In genomic region chr1:113605099-113605498, GRCh38 we compare ENCODE assay signal across 26 cellular contexts.
DNase-seq lines count a peak whose midpoint lies in the region; ATAC-seq and TF ChIP-seq lines count a peak whose summit lies in the region.
"Had no signal": no experiment of that assay in that cellular context is flagged by ENCODE, and none has a peak within 500 bp of the region (broad histone marks: within the 10 kb centered on the region; RNA-seq: fewer than 3 reads in every experiment).

No MANE protein-coding gene starts in this region.

- peaks cover 2% of the 10 kb centered on the region for H3K4me1 Mint-ChIP-seq in glutamatergic neuron (ENCODE audit: low read depth, unreplicated experiment)
- H3K4me1 Mint-ChIP-seq: B cell had no signal

- H3K9me3 Mint-ChIP-seq in glutamatergic neuron (ENCODE audit: unreplicated experiment), result no peaks in the 10 kb centered on the region
- H3K9me3 Mint-ChIP-seq: HFFc6 had no signal

- no peak for ATAC-seq in GM21381 (IDR thresholded peaks at IDR 0.05; ENCODE audit: unreplicated experiment)
- ATAC-seq: CD8-positive, alpha-beta T cell; Right ventricle myocardium inferior had no signal

- H3K4me3 ChIP-seq in fibroblast of mammary gland (ENCODE audit: control insufficient read depth, low read depth, low read length), result no peak overlapping the region
- H3K4me3 ChIP-seq: HAP-1, PC-9, SJCRH30 had no signal

- no peak overlapping the region for H3K4me3 Mint-ChIP-seq in glutamatergic neuron (ENCODE audit: unreplicated experiment)
- H3K4me3 Mint-ChIP-seq: B cell; CD8-positive, alpha-beta T cell; HFFc6; T-helper 2 cell treated with Interferon-gamma antibody and Interleukin-4, amounts not matched to agents 5 μg/mL and 100 μg/mL, for 36 hours had no signal

- no peak overlapping the region for H3K27ac Mint-ChIP-seq in glutamatergic neuron (ENCODE audit: unreplicated experiment)
- H3K27ac Mint-ChIP-seq: B cell; CD8-positive, alpha-beta T cell; HFFc6; T-helper 2 cell treated with Interferon-gamma antibody and Interleukin-4, amounts not matched to agents 5 μg/mL and 100 μg/mL, for 36 hours had no signal

- TF ChIP-seq CTCF in fibroblast of mammary gland (conservative IDR thresholded peaks at IDR 0.05; ENCODE audit: control insufficient read depth, insufficient read depth, low read depth, low read length) (no peak), glutamatergic neuron (IDR thresholded peaks at IDR 0.05; ENCODE audit: partially characterized antibody, unreplicated experiment) (no peak)

- no peaks in the 10 kb centered on the region for H3K27me3 Mint-ChIP-seq in glutamatergic neuron (ENCODE audit: unreplicated experiment)
- H3K27me3 Mint-ChIP-seq: B cell had no signal

- DNase-seq in GM03348 (ENCODE audit: low spot score) (peak; percentile 4), GM04504 (ENCODE audit: low read depth) (peak; percentile 18), NCI-H2171 (lab: John Stamatoyannopoulos, UW) (peak; percentile 75), fibroblast of mammary gland (ENCODE audit: low read depth) (peak; percentile 63), DMS153 (lab: John Stamatoyannopoulos, UW) (no peak), glutamatergic neuron (no peak)
- DNase-seq: Caco-2; CD8-positive, alpha-beta T cell; DMS79; EL; GDM1; GOT3; HFFc6; KBM-7; NCI-H1048; NCI-H1436; NCI-H187; NCI-H526 treated with DMSO at 0.1 percent for 48 hours; PC-9; SJCRH30; T-helper 1 cell had no signal

- peaks cover 4% of the 10 kb centered on the region for H3K36me3 Mint-ChIP-seq in glutamatergic neuron (ENCODE audit: unreplicated experiment)
- H3K36me3 Mint-ChIP-seq: CD8-positive, alpha-beta T cell had no signal

Comparison
In these comparisons a context has a peak if more than half of its experiments do, and no peak if none do; other contexts are left out.
1. DNase-seq: peak in GM03348 (single experiment), GM04504 (single experiment), NCI-H2171 (single experiment) and fibroblast of mammary gland (single experiment); none in DMS153 (single experiment) and glutamatergic neuron (single experiment).